1 cellular context compared by ENCODE assay signal in the genomic region with DNA sequence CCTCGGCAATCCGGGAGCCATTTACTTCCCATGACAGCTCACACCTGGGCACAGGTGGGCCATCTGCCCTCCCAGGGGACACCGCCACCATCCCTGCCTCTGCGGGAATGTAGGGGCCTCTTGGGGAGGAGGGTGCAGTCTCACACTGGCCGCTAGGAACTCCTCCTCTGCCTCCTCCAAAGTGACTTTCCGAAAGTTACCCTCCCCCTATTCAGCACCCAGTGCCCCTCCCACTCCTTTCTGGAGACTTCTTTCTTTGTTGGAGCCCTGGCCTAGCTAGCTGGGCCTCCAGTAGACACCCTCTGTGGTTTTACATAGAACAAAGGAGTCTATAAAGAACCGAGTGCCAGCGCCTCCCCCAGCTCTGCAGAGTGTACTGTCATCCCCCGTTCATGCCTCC.
TF ChIP-seq lines count a peak whose summit lies in the region.

No MANE protein-coding gene starts in this region.

TF ChIP-seq in SK-N-SH, 30 proteins besides CTCF, POLR2A, EP300 and RAD21 (continued from another document):
- TF ChIP-seq, protein P1, sequence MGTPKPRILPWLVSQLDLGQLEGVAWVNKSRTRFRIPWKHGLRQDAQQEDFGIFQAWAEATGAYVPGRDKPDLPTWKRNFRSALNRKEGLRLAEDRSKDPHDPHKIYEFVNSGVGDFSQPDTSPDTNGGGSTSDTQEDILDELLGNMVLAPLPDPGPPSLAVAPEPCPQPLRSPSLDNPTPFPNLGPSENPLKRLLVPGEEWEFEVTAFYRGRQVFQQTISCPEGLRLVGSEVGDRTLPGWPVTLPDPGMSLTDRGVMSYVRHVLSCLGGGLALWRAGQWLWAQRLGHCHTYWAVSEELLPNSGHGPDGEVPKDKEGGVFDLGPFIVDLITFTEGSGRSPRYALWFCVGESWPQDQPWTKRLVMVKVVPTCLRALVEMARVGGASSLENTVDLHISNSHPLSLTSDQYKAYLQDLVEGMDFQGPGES (IDR thresholded peaks at IDR 0.05; ENCODE audit: low read depth, low read length), result no peak
- no peak for TF ChIP-seq TAF1 (IDR thresholded peaks at IDR 0.05; ENCODE audit: borderline replicate concordance, low read depth, low read length)
- no peak for TF ChIP-seq ELF1 (IDR thresholded peaks at IDR 0.05)
- no peak for TF ChIP-seq FOSL2 (IDR thresholded peaks at IDR 0.05; ENCODE audit: borderline replicate concordance, low read depth)
- TF ChIP-seq TCF12 (IDR thresholded peaks at IDR 0.05), result no peak
- TF ChIP-seq, protein P2, sequence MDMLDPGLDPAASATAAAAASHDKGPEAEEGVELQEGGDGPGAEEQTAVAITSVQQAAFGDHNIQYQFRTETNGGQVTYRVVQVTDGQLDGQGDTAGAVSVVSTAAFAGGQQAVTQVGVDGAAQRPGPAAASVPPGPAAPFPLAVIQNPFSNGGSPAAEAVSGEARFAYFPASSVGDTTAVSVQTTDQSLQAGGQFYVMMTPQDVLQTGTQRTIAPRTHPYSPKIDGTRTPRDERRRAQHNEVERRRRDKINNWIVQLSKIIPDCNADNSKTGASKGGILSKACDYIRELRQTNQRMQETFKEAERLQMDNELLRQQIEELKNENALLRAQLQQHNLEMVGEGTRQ (IDR thresholded peaks at IDR 0.05; ENCODE audit: borderline replicate concordance, low read depth, low read length), result no peak
- no peak for TF ChIP-seq EZH2phosphoT487 (IDR thresholded peaks at IDR 0.05; ENCODE audit: borderline replicate concordance, low read depth)
- TF ChIP-seq, protein P3, sequence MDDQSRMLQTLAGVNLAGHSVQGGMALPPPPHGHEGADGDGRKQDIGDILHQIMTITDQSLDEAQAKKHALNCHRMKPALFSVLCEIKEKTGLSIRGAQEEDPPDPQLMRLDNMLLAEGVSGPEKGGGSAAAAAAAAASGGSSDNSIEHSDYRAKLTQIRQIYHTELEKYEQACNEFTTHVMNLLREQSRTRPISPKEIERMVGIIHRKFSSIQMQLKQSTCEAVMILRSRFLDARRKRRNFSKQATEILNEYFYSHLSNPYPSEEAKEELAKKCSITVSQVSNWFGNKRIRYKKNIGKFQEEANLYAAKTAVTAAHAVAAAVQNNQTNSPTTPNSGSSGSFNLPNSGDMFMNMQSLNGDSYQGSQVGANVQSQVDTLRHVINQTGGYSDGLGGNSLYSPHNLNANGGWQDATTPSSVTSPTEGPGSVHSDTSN (IDR thresholded peaks at IDR 0.05), result no peak
- TF ChIP-seq RCOR1 (IDR thresholded peaks at IDR 0.05; ENCODE audit: low read length), result no peak
- TF ChIP-seq CHD2 (IDR thresholded peaks at IDR 0.05; ENCODE audit: low read length, partially characterized antibody), result no peak
- TF ChIP-seq RXRA (IDR thresholded peaks at IDR 0.05; ENCODE audit: borderline replicate concordance, low read depth), result no peak
- TF ChIP-seq GATA2 (CRISPR knock-in tag; IDR thresholded peaks at IDR 0.05), result no peak
- no peak for TF ChIP-seq NFIC (IDR thresholded peaks at IDR 0.05; ENCODE audit: borderline replicate concordance)
- TF ChIP-seq MXI1 (IDR thresholded peaks at IDR 0.05; ENCODE audit: low read depth, low read length), result no peak
- no peak for TF ChIP-seq YY1 (IDR thresholded peaks at IDR 0.05; ENCODE audit: low read depth)
